8 cellular contexts compared by ENCODE assay signal in genomic region chr21:31557421-31557955, GRCh38.
A peak's percentile ranks its signal among the peaks of the same experiment; 100 is the strongest.
DNase-seq lines count a peak whose midpoint lies in the region; ATAC-seq and TF ChIP-seq lines count a peak whose summit lies in the region.

No MANE protein-coding gene starts in this region.

- H3K4me1 ChIP-seq in mucosa of descending colon (ENCODE audit: low read depth), result peaks cover 12% of the 10 kb centered on the region

- ATAC-seq in activated naive CD8-positive, alpha-beta T cell treated with anti-CD3 and anti-CD28 coated beads, Interleukin-2, amount 50 U/mL, for 24 hours, result no peak
- ATAC-seq in mucosa of descending colon (no peak), HG02763 (IDR thresholded peaks at IDR 0.05; ENCODE audit: unreplicated experiment) (no peak), HG03159 (IDR thresholded peaks at IDR 0.05; ENCODE audit: unreplicated experiment) (no peak)

- H3K36me3 ChIP-seq in mucosa of descending colon (ENCODE audit: low read depth), result no peaks in the 10 kb centered on the region

- peaks cover 58 to 63% (median 58%) of the 10 kb centered on the region in 3 donors for H3K27me3 Mint-ChIP-seq in CD14-positive monocyte (ENCODE audit: low read depth in 3 of 3)
- peaks cover 25% of the 10 kb centered on the region for H3K27me3 Mint-ChIP-seq in activated naive CD8-positive, alpha-beta T cell treated with anti-CD3 and anti-CD28 coated beads, Interleukin-2, amount 50 U/mL, for 24 hours

- DNase-seq in CD14-positive monocyte (ENCODE audit: low spot score) (no peak), NCI-H2107 treated with DMSO at 0.1 percent for 48 hours (lab: John Stamatoyannopoulos, UW; ENCODE audit: unreplicated experiment) (peak; percentile 25), mucosa of descending colon (peak in 2 of 3 donors; percentile 32 to 49), GDM1 (lab: John Stamatoyannopoulos, UW) (no peak), pons (ENCODE audit: low spot score) (no peak)
- DNase-seq in activated naive CD8-positive, alpha-beta T cell treated with anti-CD3 and anti-CD28 coated beads, Interleukin-2, amount 50 U/mL, for 24 hours, result peak; percentile 17

- H3K27ac Mint-ChIP-seq in CD14-positive monocyte, result peak overlapping the region in 1 of 7 donors; percentile 30
- no peak overlapping the region for H3K27ac Mint-ChIP-seq in activated naive CD8-positive, alpha-beta T cell treated with anti-CD3 and anti-CD28 coated beads, Interleukin-2, amount 50 U/mL, for 24 hours

- intact Hi-C loops in CD14-positive monocyte (cut with micrococcal nuclease) (no loop called here), mucosa of descending colon (cut with DNase I, micrococcal nuclease) (no loop called here)

- peak overlapping the region; percentile 20 to 81 for H3K4me3 Mint-ChIP-seq in CD14-positive monocyte
- H3K4me3 Mint-ChIP-seq in activated naive CD8-positive, alpha-beta T cell treated with anti-CD3 and anti-CD28 coated beads, Interleukin-2, amount 50 U/mL, for 24 hours, result peak overlapping the region; percentile 70

- peaks cover 0 to 14% (median 4%) of the 10 kb centered on the region in 7 donors for H3K9me3 Mint-ChIP-seq in CD14-positive monocyte
- H3K9me3 Mint-ChIP-seq in activated naive CD8-positive, alpha-beta T cell treated with anti-CD3 and anti-CD28 coated beads, Interleukin-2, amount 50 U/mL, for 24 hours, result no peaks in the 10 kb centered on the region

- H3K9me3 ChIP-seq in mucosa of descending colon, result no peaks in the 10 kb centered on the region

- H3K4me3 ChIP-seq in mucosa of descending colon, result no peak overlapping the region

- TF ChIP-seq CTCF in CD14-positive monocyte (IDR thresholded peaks at IDR 0.05) (no peak), mucosa of descending colon (IDR thresholded peaks at IDR 0.05) (no peak)

- peaks cover 24% of the 10 kb centered on the region for H3K4me1 Mint-ChIP-seq in CD14-positive monocyte
- H3K4me1 Mint-ChIP-seq in activated naive CD8-positive, alpha-beta T cell treated with anti-CD3 and anti-CD28 coated beads, Interleukin-2, amount 50 U/mL, for 24 hours, result peaks cover 56% of the 10 kb centered on the region

- no peaks in the 10 kb centered on the region for H3K36me3 Mint-ChIP-seq in CD14-positive monocyte
- peaks cover 8% of the 10 kb centered on the region for H3K36me3 Mint-ChIP-seq in activated naive CD8-positive, alpha-beta T cell treated with anti-CD3 and anti-CD28 coated beads, Interleukin-2, amount 50 U/mL, for 24 hours (ENCODE audit: low read depth)

Comparison
In these comparisons a context has a peak if more than half of its experiments do, and no peak if none do; other contexts are left out.
1. DNase-seq: peak in NCI-H2107 treated with DMSO at 0.1 percent for 48 hours (single experiment), activated naive CD8-positive, alpha-beta T cell treated with anti-CD3 and anti-CD28 coated beads, Interleukin-2, amount 50 U/mL, for 24 hours (single experiment) and mucosa of descending colon (2 of 3); none in CD14-positive monocyte (single experiment), GDM1 (single experiment) and pons (single experiment).